ENCODE assay signal across 19 cellular contexts in genomic region chr6:168116975-168117899, GRCh38. TPM values are rescaled to one million over a fixed set of nuclear protein-coding genes. Genes with fewer than 3 reads are reported as not detected.
DNase-seq lines count a peak whose midpoint lies in the region; ATAC-seq and TF ChIP-seq lines count a peak whose summit lies in the region.
"Had no signal": no experiment of that assay in that cellular context is flagged by ENCODE, and none has a peak within 500 bp of the region (broad histone marks: within the 10 kb centered on the region; RNA-seq: fewer than 3 reads in every experiment).

No MANE protein-coding gene starts in this region.

- no peaks in the 10 kb centered on the region for H3K4me1 ChIP-seq in H9 (ENCODE audit: insufficient read depth, low read length)
- no peaks in the 10 kb centered on the region for H3K4me1 ChIP-seq in RWPE2 (ENCODE audit: insufficient read depth, poor library complexity, severe bottlenecking)

- H3K4me1 Mint-ChIP-seq in H9 = peaks cover 16 to 20% of the 10 kb centered on the region in 2 experiments
- H3K4me1 Mint-ChIP-seq: activated CD4-positive, alpha-beta T cell treated with anti-CD3 and anti-CD28 coated beads, Interleukin-2, amount 10 ng/mL, durations not matched to agents 7 days and 5 days; activated naive CD4-positive, alpha-beta T cell treated with anti-CD3 and anti-CD28 coated beads, Interleukin-2, amount 50 U/mL, for 24 hours had no signal

- no peak overlapping the region for H3K9ac ChIP-seq in H9 (ENCODE audit: extremely low read depth, insufficient read length, low read length)

- H2BK120ac ChIP-seq in H9 (ENCODE audit: low read depth, low read length, poor library complexity, severe bottlenecking) = no peak overlapping the region

- TF ChIP-seq CTCF in H9 (conservative IDR thresholded peaks at IDR 0.05) = no peak
- TF ChIP-seq CTCF in RWPE2 (IDR thresholded peaks at IDR 0.05; ENCODE audit: poor library complexity, severe bottlenecking) = no peak

- H3K27me3 Mint-ChIP-seq in H9 (ENCODE audit: low read depth) = no peaks in the 10 kb centered on the region
- H3K27me3 Mint-ChIP-seq: activated CD4-positive, alpha-beta T cell treated with anti-CD3 and anti-CD28 coated beads, Interleukin-2, amount 10 ng/mL, durations not matched to agents 7 days and 5 days had no signal

- no peaks in the 10 kb centered on the region for H3K23me2 ChIP-seq in H9 (ENCODE audit: insufficient read length, low read depth, low read length, poor library complexity, severe bottlenecking)

- no peak overlapping the region for H3K4me3 ChIP-seq in RWPE2 (ENCODE audit: severe bottlenecking)
- H3K4me3 ChIP-seq: left ventricle myocardium inferior, MG63 had no signal

- H3K9me3 Mint-ChIP-seq in H9 = no peaks in the 10 kb centered on the region
- H3K9me3 Mint-ChIP-seq: activated CD4-positive, alpha-beta T cell treated with anti-CD3 and anti-CD28 coated beads, Interleukin-2, amount 10 ng/mL, durations not matched to agents 7 days and 5 days had no signal

- H3K36me3 ChIP-seq in RWPE2 (ENCODE audit: low read depth) = no peaks in the 10 kb centered on the region
- H3K36me3 ChIP-seq: left ventricle myocardium inferior, MG63 had no signal

- no peak overlapping the region for H2AFZ ChIP-seq in H9 (ENCODE audit: low read length)

- H4K5ac ChIP-seq in H9 (ENCODE audit: insufficient read length, low read depth, low read length) = no peak overlapping the region

- no peak overlapping the region for H2BK15ac ChIP-seq in H9 (ENCODE audit: low read depth, low read length)

- H2AK5ac ChIP-seq in H9 (ENCODE audit: insufficient read length, low read length) = no peak overlapping the region

- no peak overlapping the region for H4K8ac ChIP-seq in H9 (replicated peaks; ENCODE audit: insufficient read length, low read depth, low read length)

- H3K23ac ChIP-seq in H9 (ENCODE audit: insufficient read length, low read depth, low read length) = no peak overlapping the region

- no peak overlapping the region for H3K4ac ChIP-seq in H9 (ENCODE audit: low read depth, low read length)

- H2BK5ac ChIP-seq in H9 (ENCODE audit: insufficient read length, low read length) = no peak overlapping the region

- no peak overlapping the region for H2BK12ac ChIP-seq in H9 (ENCODE audit: insufficient read length, low read depth, low read length)

- ATAC-seq in RWPE2 (ENCODE audit: low read depth) (no peak; the same call in 2 of the 3 replicates), esophagus mucosa (peak; percentile 13), GM18909 (IDR thresholded peaks at IDR 0.05; ENCODE audit: poor library complexity, unreplicated experiment) (no peak)
- ATAC-seq: Panc1 had no signal

- no peak overlapping the region for H3T11ph ChIP-seq in H9 (ENCODE audit: low read length)

- no peak overlapping the region for H3K27ac Mint-ChIP-seq in H9
- H3K27ac Mint-ChIP-seq: activated CD4-positive, alpha-beta T cell treated with anti-CD3 and anti-CD28 coated beads, Interleukin-2, amount 10 ng/mL, durations not matched to agents 7 days and 5 days; activated naive CD4-positive, alpha-beta T cell treated with anti-CD3 and anti-CD28 coated beads, Interleukin-2, amount 50 U/mL, for 24 hours had no signal

- no peak overlapping the region for H3K14ac ChIP-seq in H9 (ENCODE audit: insufficient read depth, low read length)

- H3K27me3 ChIP-seq in H9 (ENCODE audit: insufficient read depth, low read length) (no peaks in the 10 kb centered on the region), RWPE2 (ENCODE audit: insufficient read depth, poor library complexity, severe bottlenecking) (no peaks in the 10 kb centered on the region)
- H3K27me3 ChIP-seq: MG63 had no signal

- no peak overlapping the region for H3K18ac ChIP-seq in H9 (ENCODE audit: insufficient read length, low read depth, low read length)

- no peak overlapping the region for H2BK20ac ChIP-seq in H9 (ENCODE audit: low read depth, low read length, poor library complexity, severe bottlenecking)

- WGBS in H9 (ENCODE audit: extremely low coverage, insufficient read length, low lambda C conversion rate) = no CpG with 5 or more reads among the region's 26 CpGs

- no peaks in the 10 kb centered on the region for H3K36me3 Mint-ChIP-seq in H9 (ENCODE audit: insufficient read depth in 1 of 3, low read depth in 3 of 3)

- no peak overlapping the region for H3K56ac ChIP-seq in H9 (ENCODE audit: insufficient read length, low read depth, low read length)

- H3K27ac ChIP-seq in H9 (ENCODE audit: insufficient read length, low read depth, low read length) (no peak overlapping the region), RWPE2 (ENCODE audit: poor library complexity, severe bottlenecking) (no peak overlapping the region)
- H3K27ac ChIP-seq: epithelial cell of prostate, left ventricle myocardium inferior had no signal

- no peak overlapping the region for H3K4me2 ChIP-seq in H9 (ENCODE audit: insufficient read depth, insufficient read length, low read length)

- intact Hi-C loops in posterior vena cava (cut with DNase I) = no loop called here

- H4K20me1 ChIP-seq in H9 (ENCODE audit: control insufficient read depth, insufficient read depth, insufficient read length) = no peaks in the 10 kb centered on the region

- no peaks in the 10 kb centered on the region for H3K79me2 ChIP-seq in H9 (ENCODE audit: insufficient read depth, low read length)

- DNase-seq in H9 (peak; percentile 25), RWPE2 (ENCODE audit: low spot score) (peak; percentile 22), posterior vena cava (ENCODE audit: low spot score) (peak; percentile 54), SW 1271 (lab: John Stamatoyannopoulos, UW) (no peak), activated gamma-delta T cell (lab: John Stamatoyannopoulos, UW) (no peak)
- DNase-seq in stimulated activated CD8-positive, alpha-beta memory T cell treated with anti-CD3 and anti-CD28 coated beads, Interleukin-4, amount 100 ng/mL, for 48 hours = no peak
- DNase-seq: activated CD4-positive, alpha-beta T cell treated with anti-CD3 and anti-CD28 coated beads, Interleukin-2, amount 10 ng/mL, durations not matched to agents 7 days and 5 days; activated T-cell treated with anti-CD3 and anti-CD28 coated beads, Interleukin-2, amount 50 U/mL, for 1 hour; left ventricle myocardium inferior; MG63; stimulated activated CD4-positive, alpha-beta T cell treated with anti-CD3 and anti-CD28 coated beads, Interleukin-4, amount 100 ng/mL, for 4 hours; substantia nigra had no signal

- no peak overlapping the region for H4K91ac ChIP-seq in H9 (ENCODE audit: insufficient read length, low read depth, low read length)

- H3K9me3 ChIP-seq in H9 (ENCODE audit: control insufficient read depth, low read depth, low read length) (no peaks in the 10 kb centered on the region), RWPE2 (ENCODE audit: severe bottlenecking) (no peaks in the 10 kb centered on the region)
- H3K9me3 ChIP-seq: left ventricle myocardium inferior, MG63 had no signal

- no peak overlapping the region for H3K4me3 Mint-ChIP-seq in H9
- H3K4me3 Mint-ChIP-seq: activated CD4-positive, alpha-beta T cell treated with anti-CD3 and anti-CD28 coated beads, Interleukin-2, amount 10 ng/mL, durations not matched to agents 7 days and 5 days; activated naive CD4-positive, alpha-beta T cell treated with anti-CD3 and anti-CD28 coated beads, Interleukin-2, amount 50 U/mL, for 24 hours had no signal

- no peaks in the 10 kb centered on the region for H3K79me1 ChIP-seq in H9 (ENCODE audit: insufficient read depth, low read depth, low read length, poor library complexity, severe bottlenecking)

RNA-seq across cellular contexts. Expression of gene FRMD1, which starts 38.2 kb away (rescaled TPM):
- total RNA-seq in H9 (2021) (not detected in 2 replicates), esophagus mucosa (not detected), posterior vena cava (under 1 TPM in 1 of 2 donors, not detected in 1; 0.14 TPM)
- total RNA-seq: activated CD4-positive, alpha-beta T cell treated with anti-CD3 and anti-CD28 coated beads, Interleukin-2, amount 10 ng/mL, durations not matched to agents 7 days and 5 days; frontal cortex; skeletal muscle tissue had no signal

Comparison
In these comparisons a context has a peak if more than half of its experiments do, and no peak if none do; other contexts are left out.
1. DNase-seq: peak in H9 (single experiment), RWPE2 (single experiment) and posterior vena cava (single experiment); none in SW 1271 (0 of 2), activated gamma-delta T cell (single experiment) and stimulated activated CD8-positive, alpha-beta memory T cell treated with anti-CD3 and anti-CD28 coated beads, Interleukin-4, amount 100 ng/mL, for 48 hours (single experiment).